8 cellular contexts compared by ENCODE assay signal in the genomic region with DNA sequence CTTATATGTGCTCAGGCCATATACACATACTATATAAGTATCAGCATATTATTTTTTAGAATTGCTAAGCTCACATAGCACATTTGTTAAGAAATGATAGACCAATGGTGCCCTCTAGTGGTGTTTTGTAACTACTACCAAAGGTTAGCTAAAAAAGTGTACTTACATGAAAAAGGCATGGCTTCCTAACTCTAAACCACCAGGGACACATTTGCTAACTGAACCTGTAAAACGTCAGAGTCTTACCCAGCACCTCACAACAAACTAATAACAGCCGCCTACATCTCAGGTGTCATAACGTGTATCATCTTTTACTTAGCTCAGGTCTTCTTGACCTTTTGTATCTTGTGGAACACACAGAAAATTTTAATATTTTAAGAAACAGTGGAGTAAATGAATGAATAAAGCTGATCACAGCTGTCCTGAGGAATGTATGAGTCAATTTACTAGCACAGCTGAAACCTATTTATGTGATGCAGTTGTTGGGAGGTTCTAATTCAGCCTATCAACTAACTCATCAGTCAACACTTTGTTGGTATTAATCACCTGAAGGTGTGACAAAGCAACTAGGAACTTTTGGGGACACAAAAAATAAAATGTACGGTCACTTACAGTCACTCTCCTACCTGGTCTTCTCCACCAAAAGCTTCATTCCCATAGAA.
DNase-seq lines count a peak whose midpoint lies in the region; ATAC-seq and TF ChIP-seq lines count a peak whose summit lies in the region.

No MANE protein-coding gene starts in this region.

- TF ChIP-seq CTCF in VCaP (conservative IDR thresholded peaks at IDR 0.05): peak; percentile 74
- peak; percentile 50 to 70 (median 63) for TF ChIP-seq CTCF in gastrocnemius medialis (IDR thresholded peaks at IDR 0.05 in 4 of 5, conservative IDR thresholded peaks at IDR 0.05 in 1 of 5)

- intact Hi-C loops in gastrocnemius medialis (cut with DNase I; ENCODE audit: low total_unique reads): loop anchor here (1.0 to 5.0 kb wide), 3 partner anchors 595 to 710 kb away; no protein-coding TSS in a partner anchor

- in situ Hi-C loops in gastrocnemius medialis (cut with MboI; ENCODE audit: low sequenced_read_pairs in 4 of 4): loop anchor here in 3 of 4 donors (25.0 kb wide), 2 partner anchors 600 to 700 kb away; no protein-coding TSS in a partner anchor

- H3K27ac ChIP-seq in VCaP (no peak overlapping the region), gastrocnemius medialis (no peak overlapping the region)

- DNase-seq in DMS153 treated with DMSO at 0.1 percent for 48 hours (lab: John Stamatoyannopoulos, UW; ENCODE audit: unreplicated experiment) (peak; percentile 70), NCI-H2171 treated with DMSO at 0.1 percent for 48 hours (lab: John Stamatoyannopoulos, UW) (peak; percentile 90), globus pallidus (ENCODE audit: low spot score) (peak; percentile 82), gastrocnemius medialis (no peak)
- DNase-seq in stimulated activated CD4-positive, alpha-beta T cell treated with anti-CD3 and anti-CD28 coated beads, Interleukin-1b, Interleukin-23, amount 100 ng/mL, for 48 hours: no peak

- H3K36me3 ChIP-seq in gastrocnemius medialis: no peaks in the 10 kb centered on the region

- TF ChIP-seq POLR2A in gastrocnemius medialis (IDR thresholded peaks at IDR 0.05): no peak

- no peaks in the 10 kb centered on the region for H3K9me3 ChIP-seq in gastrocnemius medialis

- no peaks in the 10 kb centered on the region for H3K27me3 ChIP-seq in gastrocnemius medialis

- no peak overlapping the region for H3K4me3 ChIP-seq in gastrocnemius medialis

- peak; percentile 95 for ATAC-seq in GM19395 (IDR thresholded peaks at IDR 0.05; ENCODE audit: unreplicated experiment)
- peak; percentile 97 for ATAC-seq in HG03354 (IDR thresholded peaks at IDR 0.05; ENCODE audit: poor library complexity, severe bottlenecking, unreplicated experiment)
- ATAC-seq in gastrocnemius medialis: peak; percentile 47 to 75

- no peaks in the 10 kb centered on the region for H3K4me1 ChIP-seq in gastrocnemius medialis

Comparison
In these comparisons a context has a peak if more than half of its experiments do, and no peak if none do; other contexts are left out.
1. DNase-seq: peak in DMS153 treated with DMSO at 0.1 percent for 48 hours (single experiment), NCI-H2171 treated with DMSO at 0.1 percent for 48 hours (single experiment) and globus pallidus (single experiment); none in gastrocnemius medialis (0 of 2) and stimulated activated CD4-positive, alpha-beta T cell treated with anti-CD3 and anti-CD28 coated beads, Interleukin-1b, Interleukin-23, amount 100 ng/mL, for 48 hours (single experiment).
2. Peak in every context shown above with its lines, with median percentiles within 50 percentile points of each other: ATAC-seq.